Comparison of ENCODE assay signal across 22 cellular contexts in genomic region chr2:37466533-37467230, GRCh38.
A peak's percentile ranks its signal among the peaks of the same experiment; 100 is the strongest.
DNase-seq lines count a peak whose midpoint lies in the region; ATAC-seq, FAIRE-seq and TF ChIP-seq lines count a peak whose summit lies in the region.
"Had no signal": no experiment of that assay in that cellular context is flagged by ENCODE, and none has a peak within 500 bp of the region (broad histone marks: within the 10 kb centered on the region; RNA-seq: fewer than 3 reads in every experiment).

No MANE protein-coding gene starts in this region.

- no peak overlapping the region for H3K4me2 ChIP-seq in fibroblast of lung (ENCODE audit: extremely low read depth, insufficient read depth, low read length)
- H3K4me2 ChIP-seq: BLaER1, GM23338 had no signal

- H4K20me1 ChIP-seq in fibroblast of lung (ENCODE audit: control insufficient read depth, extremely low read depth, insufficient read depth, low read length) = no peaks in the 10 kb centered on the region
- H4K20me1 ChIP-seq: BLaER1 had no signal

- H3K4me1 ChIP-seq in fibroblast of lung (ENCODE audit: control insufficient read depth, extremely low read depth, insufficient read depth, low read length) = peaks cover 1% of the 10 kb centered on the region
- H3K4me1 ChIP-seq in right lobe of liver = peaks cover 0 to 19% (median 0%) of the 10 kb centered on the region in 4 donors
- no peaks in the 10 kb centered on the region for H3K4me1 ChIP-seq in A673 (ENCODE audit: insufficient read depth, low read length, poor library complexity, severe bottlenecking)
- H3K4me1 ChIP-seq: BLaER1 had no signal

- FAIRE-seq in GM12891 (lab: Jason Lieb, UNC) (peak; percentile 13), RCC 7860 (lab: Jason Lieb, UNC) (no peak)
- FAIRE-seq: GM12892 had no signal

- in situ Hi-C loops in astrocyte of the cerebellum (cut with HindIII; ENCODE audit: low sequenced_read_pairs) = no loop called here

- H3K4me3 ChIP-seq in astrocyte of the cerebellum (ENCODE audit: low read depth, low read length) = no peak overlapping the region
- no peak overlapping the region for H3K4me3 ChIP-seq in fibroblast of lung (replicated peaks in 1 of 4; ENCODE audit: control extremely low read depth in 1 of 4, insufficient read depth in 1 of 4, low read depth in 3 of 4, low read length in 4 of 4)
- H3K4me3 ChIP-seq in right lobe of liver = peak overlapping the region in 2 of 3 donors; percentile 12 to 39
- H3K4me3 ChIP-seq in A673 (ENCODE audit: low read depth, low read length, poor library complexity, severe bottlenecking) = no peak overlapping the region
- H3K4me3 ChIP-seq: BLaER1, GM23338, HAP-1, K562, MG63, SK-N-MC had no signal

- H3K27me3 ChIP-seq in fibroblast of lung (ENCODE audit: control insufficient read depth, insufficient read depth, low read length) (no peaks in the 10 kb centered on the region), right lobe of liver (no peaks in the 10 kb centered on the region), A673 (replicated peaks; ENCODE audit: insufficient read depth, low read depth, low read length, poor library complexity) (peaks cover 9% of the 10 kb centered on the region)
- H3K27me3 ChIP-seq: BLaER1, MG63 had no signal

- H3K9me3 ChIP-seq in fibroblast of lung (ENCODE audit: control insufficient read depth, insufficient read depth, low read depth, low read length) = no peaks in the 10 kb centered on the region
- H3K9me3 ChIP-seq in right lobe of liver = no peaks in the 10 kb centered on the region
- no peaks in the 10 kb centered on the region for H3K9me3 ChIP-seq in A673 (ENCODE audit: low read depth, low read length, poor library complexity, severe bottlenecking)
- H3K9me3 ChIP-seq: BLaER1, HAP-1 had no signal

- POLR2A ChIA-PET in A673 (lab: Charles Lee; ENCODE audit: low non-redundant PET) = interaction anchor here (0.6 kb wide), 1 partner anchor 96 kb away, joined by 3 read pairs; no protein-coding TSS in a partner anchor

- TF ChIP-seq POLR2A in GM12891 (IDR thresholded peaks at IDR 0.05; ENCODE audit: low read depth, low read length) = no peak
- no peak for TF ChIP-seq POLR2A in right lobe of liver (IDR thresholded peaks at IDR 0.05)

- CTCF ChIA-PET in A673 (lab: Charles Lee) = no interaction called here

- H3K36me3 ChIP-seq in fibroblast of lung (ENCODE audit: control insufficient read depth, insufficient read depth, low read length) = no peaks in the 10 kb centered on the region
- H3K36me3 ChIP-seq in right lobe of liver = no peaks in the 10 kb centered on the region
- no peaks in the 10 kb centered on the region for H3K36me3 ChIP-seq in A673 (ENCODE audit: insufficient read depth, low read length, poor library complexity, severe bottlenecking)
- H3K36me3 ChIP-seq: BLaER1, HAP-1, MG63 had no signal

- no peaks in the 10 kb centered on the region for H3K79me2 ChIP-seq in fibroblast of lung (ENCODE audit: control insufficient read depth, insufficient read depth, low read length)

- no TSS peak for BruUV-seq in A673 (replicated peaks; lab: Mats Ljungman, UMichigan)

- intact Hi-C loops in right lobe of liver (cut with DNase I) = no loop called here
- intact Hi-C loops in A673 (cut with micrococcal nuclease; ENCODE audit: unreplicated experiment) = no loop called here

- H3K27ac ChIP-seq in fibroblast of lung (ENCODE audit: insufficient read depth, low read length) = no peak overlapping the region
- H3K27ac ChIP-seq in right lobe of liver = peak overlapping the region; percentile 61 to 76 (median 64)
- H3K27ac ChIP-seq in A673 (ENCODE audit: low read depth, low read length, poor library complexity, severe bottlenecking) = no peak overlapping the region
- H3K27ac ChIP-seq: BLaER1, SK-N-MC had no signal

- H2AFZ ChIP-seq in fibroblast of lung (ENCODE audit: low read length) = no peak overlapping the region
- H2AFZ ChIP-seq: GM23338 had no signal

- TF ChIP-seq CTCF in astrocyte of the cerebellum (IDR thresholded peaks at IDR 0.05; ENCODE audit: low read depth, low read length, missing control alignments) (no peak), fibroblast of lung (conservative IDR thresholded peaks at IDR 0.05 in 1 of 2, IDR thresholded peaks at IDR 0.05 in 1 of 2; ENCODE audit: low read depth in 1 of 2, low read length in 2 of 2) (no peak), right lobe of liver (IDR thresholded peaks at IDR 0.05) (no peak), A673 (conservative IDR thresholded peaks at IDR 0.05; ENCODE audit: low read depth, low read length) (no peak)

- H3K9ac ChIP-seq in fibroblast of lung (ENCODE audit: insufficient read depth, low read length) = no peak overlapping the region
- H3K9ac ChIP-seq: BLaER1 had no signal

- DNase-seq in GM12891 (ENCODE audit: insufficient read length, low spot score) (no peak), astrocyte of the cerebellum (ENCODE audit: low read depth) (peak; percentile 53), fibroblast of lung (ENCODE audit: low read depth in 2 of 2) (peak; percentile 49 to 68), right lobe of liver (no peak), RCC 7860 (ENCODE audit: low spot score) (no peak), AG08396 (ENCODE audit: low spot score) (no peak), A673 (ENCODE audit: low spot score) (no peak)
- DNase-seq: CD4-positive, alpha-beta memory T cell; DND-41; MG63; NCI-H1417 treated with DMSO at 0.1 percent for 48 hours; NCI-H187; NCI-H446; NCI-H526; Right ventricle myocardium superior had no signal

- 18% methylated on average over 1 of the region's 1 CpG for WGBS in right lobe of liver (ENCODE audit: insufficient coverage, low coverage, low lambda C conversion rate, missing lambda C conversion rate)

- ATAC-seq in right lobe of liver = peak; percentile 59 to 85 (median 72)
- ATAC-seq in GM18519 (IDR thresholded peaks at IDR 0.05; ENCODE audit: low FRiP score, unreplicated experiment) = no peak
- ATAC-seq: GM23338, K562 had no signal

TF ChIP-seq in GM12891, 5 proteins besides CTCF, POLR2A, EP300 and RAD21:
- TF ChIP-seq POU2F2 (IDR thresholded peaks at IDR 0.05; ENCODE audit: low read depth, low read length) (no peak), PAX5 (IDR thresholded peaks at IDR 0.05; ENCODE audit: insufficient read depth, low read length, severe bottlenecking) (no peak), SPI1 (IDR thresholded peaks at IDR 0.05; ENCODE audit: low read depth, low read length) (no peak), POLR2AphosphoS5 (IDR thresholded peaks at IDR 0.05; ENCODE audit: low read depth, low read length) (no peak), TAF1 (IDR thresholded peaks at IDR 0.05; ENCODE audit: low read depth, low read length) (no peak)

Comparison
In these comparisons a context has a peak if more than half of its experiments do, and no peak if none do; other contexts are left out.
1. DNase-seq: peak in astrocyte of the cerebellum (single experiment) and fibroblast of lung (2 of 2); none in GM12891 (single experiment), right lobe of liver (0 of 3), RCC 7860 (single experiment), AG08396 (single experiment) and A673 (single experiment).
2. H3K4me3 ChIP-seq: peak in right lobe of liver (2 of 3); none in astrocyte of the cerebellum (single experiment), fibroblast of lung (0 of 4) and A673 (single experiment).
3. H3K27ac ChIP-seq: peak in right lobe of liver (3 of 3); none in fibroblast of lung (single experiment) and A673 (single experiment).